8 cellular contexts compared by ENCODE assay signal in the genomic region with DNA sequence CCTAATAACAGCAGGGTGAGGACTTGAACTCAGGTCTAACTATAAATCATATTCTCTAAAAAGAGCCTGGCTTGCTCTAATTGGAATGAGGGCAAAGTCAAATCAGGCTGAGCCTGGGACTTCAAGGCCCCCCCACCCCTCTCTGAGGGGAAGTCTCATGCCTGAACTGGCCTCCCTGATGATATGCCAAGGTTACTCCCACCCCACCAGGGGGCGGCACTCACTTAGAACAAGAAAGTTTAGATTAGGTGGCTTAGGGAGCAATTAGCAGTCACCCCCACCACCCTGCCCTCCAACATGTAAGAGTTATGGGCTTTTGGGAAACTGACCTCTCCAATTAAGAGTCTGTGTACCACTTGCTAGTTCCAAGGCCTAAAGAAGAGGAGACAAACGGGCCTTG. TPM values are rescaled to one million over a fixed set of nuclear protein-coding genes. Genes with fewer than 3 reads are reported as not detected.
A peak's percentile ranks its signal among the peaks of the same experiment; 100 is the strongest.
DNase-seq lines count a peak whose midpoint lies in the region; ATAC-seq, FAIRE-seq and TF ChIP-seq lines count a peak whose summit lies in the region.

No MANE protein-coding gene starts in this region.

- no peak for FAIRE-seq in D721Med (lab: Jason Lieb, UNC)

- no peak overlapping the region for H3K4me3 Mint-ChIP-seq in HFFc6

- TF ChIP-seq CTCF in D721Med (IDR thresholded peaks at IDR 0.05; ENCODE audit: insufficient read depth, missing control alignments) (peak; percentile 38), HFFc6 (IDR thresholded peaks at IDR 0.05) (peak; percentile 71)

- intact Hi-C loops in left ventricle myocardium superior (cut with micrococcal nuclease), result no loop called here

- DNase-seq in D721Med (ENCODE audit: insufficient read length, low spot score), result no peak
- no peak for DNase-seq in HFFc6
- peak; percentile 14 for DNase-seq in SKM-1 (lab: John Stamatoyannopoulos, UW; ENCODE audit: unreplicated experiment)
- peak in 1 of 2 donors; percentile 69 for DNase-seq in activated naive CD4-positive, alpha-beta T cell treated with anti-CD3 and anti-CD28 coated beads, Interleukin-2, amount 50 U/mL, for 72 hours (ENCODE audit: low spot score in 2 of 2)
- peak; percentile 61 for DNase-seq in left ventricle myocardium superior
- DNase-seq in stimulated activated CD4-positive, alpha-beta T cell treated with anti-CD3 and anti-CD28 coated beads, Interleukin-12 subunit alpha, Interleukin-12 subunit beta, amount 100 ng/mL, for 4 hours, result peak; percentile 72

- no peaks in the 10 kb centered on the region for H3K36me3 Mint-ChIP-seq in HFFc6 (ENCODE audit: low read depth)
- H3K36me3 Mint-ChIP-seq in activated naive CD4-positive, alpha-beta T cell treated with anti-CD3 and anti-CD28 coated beads, Interleukin-2, amount 50 U/mL, for 72 hours, result peaks cover 0 to 5% of the 10 kb centered on the region in 2 donors

- H3K4me1 Mint-ChIP-seq in HFFc6 (ENCODE audit: low read depth), result peaks cover 7% of the 10 kb centered on the region; the same call in 1 of the 2 replicates

- H3K27me3 Mint-ChIP-seq in HFFc6 (ENCODE audit: insufficient read depth), result no peaks in the 10 kb centered on the region; the same call in 1 of the 2 replicates

- H3K27ac Mint-ChIP-seq in HFFc6, result no peak overlapping the region
- no peak overlapping the region for H3K27ac Mint-ChIP-seq in activated naive CD4-positive, alpha-beta T cell treated with anti-CD3 and anti-CD28 coated beads, Interleukin-2, amount 50 U/mL, for 72 hours

- no peaks in the 10 kb centered on the region for H3K9me3 Mint-ChIP-seq in HFFc6
- no peaks in the 10 kb centered on the region for H3K9me3 Mint-ChIP-seq in activated naive CD4-positive, alpha-beta T cell treated with anti-CD3 and anti-CD28 coated beads, Interleukin-2, amount 50 U/mL, for 72 hours

- peak; percentile 30 to 37 for ATAC-seq in activated naive CD4-positive, alpha-beta T cell treated with anti-CD3 and anti-CD28 coated beads, Interleukin-2, amount 50 U/mL, for 72 hours
- ATAC-seq in left ventricle myocardium superior, result peak; percentile 18
- no peak for ATAC-seq in HG03442 (IDR thresholded peaks at IDR 0.05; ENCODE audit: unreplicated experiment)
- no peak for ATAC-seq in HG03432 (IDR thresholded peaks at IDR 0.05; ENCODE audit: unreplicated experiment)

RNA-seq across cellular contexts. Expression of gene FOXO4, which starts 2.7 kb away (rescaled TPM):
- 1 to 10 TPM; 4.0 to 8.1 (median 6.0) TPM for total RNA-seq in HFFc6 (2021; fragmentation: NEBNext Ultra II Directional; extraction: Animal tissue kit (Norgen Biotek cat#: 25700))
- 10 to 100 TPM in 1 of 2 donors, 1 to 10 TPM in 1; 8.2 to 22.8 TPM for total RNA-seq in activated naive CD4-positive, alpha-beta T cell treated with anti-CD3 and anti-CD28 coated beads, Interleukin-2, amount 50 U/mL, for 72 hours
- 56.3 TPM for total RNA-seq in left ventricle myocardium superior

RNA-seq across cellular contexts. Expression of gene CXorf65, which starts 8.2 kb away (rescaled TPM):
- total RNA-seq in HFFc6 (2021; fragmentation: NEBNext Ultra II Directional; extraction: Animal tissue kit (Norgen Biotek cat#: 25700)), result not detected
- 10 to 100 TPM in 1 of 2 donors, 1 to 10 TPM in 1; 7.5 to 20.7 TPM for total RNA-seq in activated naive CD4-positive, alpha-beta T cell treated with anti-CD3 and anti-CD28 coated beads, Interleukin-2, amount 50 U/mL, for 72 hours
- total RNA-seq in left ventricle myocardium superior, result not detected

RNA-seq across cellular contexts. Expression of gene IL2RG, which starts 13.1 kb away (rescaled TPM):
- total RNA-seq in HFFc6 (2021; fragmentation: NEBNext Ultra II Directional; extraction: Animal tissue kit (Norgen Biotek cat#: 25700)), result under 1 TPM in 2 of 6 experiments, not detected in 4; 0.37 to 0.43 TPM
- total RNA-seq in activated naive CD4-positive, alpha-beta T cell treated with anti-CD3 and anti-CD28 coated beads, Interleukin-2, amount 50 U/mL, for 72 hours, result 100 to 1,000 TPM; 164 to 349 TPM
- 3.0 TPM for total RNA-seq in left ventricle myocardium superior

RNA-seq across cellular contexts. Expression of gene MED12, which starts 20.1 kb away (rescaled TPM):
- 10 to 100 TPM; 22.8 to 31.2 (median 28.5) TPM for total RNA-seq in HFFc6 (2021; fragmentation: NEBNext Ultra II Directional; extraction: Animal tissue kit (Norgen Biotek cat#: 25700))
- 10 to 100 TPM; 57.5 to 86.5 TPM for total RNA-seq in activated naive CD4-positive, alpha-beta T cell treated with anti-CD3 and anti-CD28 coated beads, Interleukin-2, amount 50 U/mL, for 72 hours
- 18.3 TPM for total RNA-seq in left ventricle myocardium superior

RNA-seq across cellular contexts. Expression of gene SNX12, which starts 30.2 kb away (rescaled TPM):
- 100 to 1,000 TPM in 1 of 6 experiments, 10 to 100 TPM in 5; 87.0 to 101 (median 91.1) TPM for total RNA-seq in HFFc6 (2021; fragmentation: NEBNext Ultra II Directional; extraction: Animal tissue kit (Norgen Biotek cat#: 25700))
- 10 to 100 TPM; 37.7 to 42.3 TPM for total RNA-seq in activated naive CD4-positive, alpha-beta T cell treated with anti-CD3 and anti-CD28 coated beads, Interleukin-2, amount 50 U/mL, for 72 hours
- total RNA-seq in left ventricle myocardium superior, result 45.4 TPM

Comparison
In these comparisons a context has a peak if more than half of its experiments do, and no peak if none do; other contexts are left out.
1. DNase-seq: peak in SKM-1 (single experiment), left ventricle myocardium superior (single experiment) and stimulated activated CD4-positive, alpha-beta T cell treated with anti-CD3 and anti-CD28 coated beads, Interleukin-12 subunit alpha, Interleukin-12 subunit beta, amount 100 ng/mL, for 4 hours (single experiment); none in D721Med (single experiment) and HFFc6 (single experiment).
2. ATAC-seq: peak in activated naive CD4-positive, alpha-beta T cell treated with anti-CD3 and anti-CD28 coated beads, Interleukin-2, amount 50 U/mL, for 72 hours (2 of 2) and left ventricle myocardium superior (single experiment); none in HG03442 (single experiment) and HG03432 (single experiment).
3. RNA of gene IL2RG, which starts 13.1 kb away (total RNA-seq): 164 to 349 TPM in activated naive CD4-positive, alpha-beta T cell treated with anti-CD3 and anti-CD28 coated beads, Interleukin-2, amount 50 U/mL, for 72 hours; 3.0 TPM in left ventricle myocardium superior (single experiment) and 0.37 to 0.43 TPM in HFFc6; every median in the first group is over 10 times any median in the second.